In genomic region chr10:63439607-63440006, GRCh38 we compare ENCODE assay signal across 32 cellular contexts.
"Had no signal": no experiment of that assay in that cellular context is flagged by ENCODE, and none has a peak within 500 bp of the region (broad histone marks: within the 10 kb centered on the region; RNA-seq: fewer than 3 reads in every experiment).

No MANE protein-coding gene starts in this region.

- H3K4me3 ChIP-seq: gastrocnemius medialis, heart left ventricle had no signal

- H3K36me3 ChIP-seq: brain microvascular endothelial cell, gastrocnemius medialis, heart left ventricle, WERI-Rb-1 had no signal

- ATAC-seq: activated CD4-positive, CD25-positive, alpha-beta regulatory T cell treated with anti-CD3 and anti-CD28 coated beads, Interleukin-2, amount 50 U/mL, for 24 hours; activated CD8-positive, alpha-beta T cell treated with anti-CD3 and anti-CD28 coated beads for 36 hours; activated T-cell treated with anti-CD3 and anti-CD28 coated beads, Interleukin-2, amount 50 U/mL, for 4 hours; activated T-helper 17 cell treated with anti-CD3 and anti-CD28 coated beads, Interleukin-2, amount 50 U/mL, for 72 hours; effector memory CD8-positive, alpha-beta T cell; esophagus mucosa; gastrocnemius medialis; heart left ventricle; T-helper 17 cell had no signal

- H3K27me3 ChIP-seq: brain microvascular endothelial cell, gastrocnemius medialis, heart left ventricle had no signal

- FAIRE-seq: astrocyte, bronchial epithelial cell, colon had no signal

- H3K27ac ChIP-seq: gastrocnemius medialis, heart left ventricle, WERI-Rb-1 had no signal

- DNase-seq: activated B cell treated with CpG ODN at 0.5 μM for 24 hours; activated CD4-positive, alpha-beta T cell treated with anti-CD3 and anti-CD28 coated beads for 48 hours; activated CD4-positive, alpha-beta T cell treated with anti-CD3 and anti-CD28 coated beads, Interleukin-2, amount 50 U/mL, for 1 hour; activated CD4-positive, alpha-beta T cell treated with anti-CD3 and anti-CD28 coated beads, Interleukin-2, amount 50 U/mL, for 48 hours; activated CD8-positive, alpha-beta memory T cell treated with anti-CD3 and anti-CD28 coated beads for 24 hours; activated CD8-positive, alpha-beta T cell treated with anti-CD3 and anti-CD28 coated beads for 36 hours; activated effector memory CD4-positive, alpha-beta T cell treated with Interleukin-2 at 50 U/mL for 16 hours; activated gamma-delta T cell treated with Interleukin-2 at 50 U/mL for 16 hours; activated naive CD4-positive, alpha-beta T cell treated with anti-CD3 and anti-CD28 coated beads, Interleukin-2, amount 50 U/mL, for 16 hours; activated naive CD4-positive, alpha-beta T cell treated with Interleukin-2 at 50 U/mL for 16 hours; activated T-cell treated with anti-CD3 and anti-CD28 coated beads, Interleukin-2, amount 50 U/mL, for 4 hours; amniotic stem cell; anterior cingulate cortex; brain microvascular endothelial cell; caudate nucleus; cortex of kidney; dermis blood vessel endothelial cell; effector CD4-positive, alpha-beta T cell; effector memory CD8-positive, alpha-beta T cell; foreskin fibroblast; gastrocnemius medialis; glutamatergic neuron; heart left ventricle; T-helper 17 cell; T1000; WERI-Rb-1 had no signal

- H3K9me3 ChIP-seq: gastrocnemius medialis, heart left ventricle had no signal
